8 cellular contexts compared by ENCODE assay signal in the genomic region with DNA sequence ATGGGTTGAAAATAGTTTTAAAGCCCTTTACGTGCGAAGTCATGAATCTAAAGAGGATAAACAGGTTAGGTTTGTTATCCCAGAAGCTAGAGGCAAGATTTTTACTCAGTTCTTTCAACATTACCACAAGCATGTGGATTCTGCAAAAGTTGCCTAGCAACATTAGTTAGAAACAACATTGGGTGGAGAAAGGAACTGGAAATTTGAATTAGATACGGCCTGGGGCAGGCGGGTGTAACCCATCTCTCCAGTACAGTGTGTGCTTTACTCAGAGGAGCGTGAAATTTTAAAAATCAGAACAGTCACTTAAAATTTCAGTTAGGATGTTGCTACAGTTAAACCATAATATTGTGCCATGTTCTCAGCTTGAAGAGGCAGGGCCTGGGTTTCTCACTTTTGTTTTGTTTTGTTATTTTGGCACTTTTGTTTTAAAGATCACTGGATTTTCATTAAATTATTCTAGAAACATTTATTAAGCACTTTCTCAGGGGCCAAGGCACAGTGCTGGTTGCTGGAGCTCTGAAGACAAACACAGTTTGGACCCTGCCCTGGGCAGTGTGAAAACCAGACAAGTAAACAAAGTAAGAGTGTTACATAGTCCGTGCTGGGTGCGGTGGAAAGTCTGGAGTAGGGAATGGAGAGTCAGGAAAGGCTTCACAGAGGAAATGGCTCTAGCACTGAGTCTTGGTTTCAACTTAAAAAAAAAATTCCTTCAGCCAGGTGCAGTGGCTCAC. TPM values are rescaled to one million over a fixed set of nuclear protein-coding genes. Genes with fewer than 3 reads are reported as not detected.
A peak's percentile ranks its signal among the peaks of the same experiment; 100 is the strongest.
DNase-seq lines count a peak whose midpoint lies in the region; FAIRE-seq and TF ChIP-seq lines count a peak whose summit lies in the region.

No MANE protein-coding gene starts in this region.

- peak overlapping the region; percentile 65 for H2AFZ ChIP-seq in neuronal stem cell (ENCODE audit: low read length)

- H3K36me3 Mint-ChIP-seq in CD14-positive monocyte, result no peaks in the 10 kb centered on the region

- no peak for FAIRE-seq in HTR-8/SVneo (lab: Jason Lieb, UNC)

- H2BK15ac ChIP-seq in neuronal stem cell (ENCODE audit: low read length), result no peak overlapping the region

- no peak overlapping the region for H3K4ac ChIP-seq in neuronal stem cell (ENCODE audit: low read length)

- intact Hi-C loops in CD14-positive monocyte (cut with micrococcal nuclease), result no loop called here

- H3K27ac Mint-ChIP-seq in CD14-positive monocyte, result peak overlapping the region in 6 of 7 donors; percentile 69 to 88 (median 78)

- no peaks in the 10 kb centered on the region for H3K27me3 ChIP-seq in neuronal stem cell (ENCODE audit: control insufficient read depth in 3 of 3, insufficient read depth in 3 of 3, low read depth in 1 of 3, low read length in 3 of 3)

- H2BK5ac ChIP-seq in neuronal stem cell (ENCODE audit: low read length), result no peak overlapping the region

- DNase-seq in CD14-positive monocyte (ENCODE audit: low spot score) (no peak), HT1080 (ENCODE audit: low read depth) (peak; percentile 67), SKM-1 (lab: John Stamatoyannopoulos, UW; ENCODE audit: unreplicated experiment) (peak; percentile 23), fibroblast of gingiva (ENCODE audit: low read depth) (peak; percentile 96), neuronal stem cell (ENCODE audit: low spot score) (no peak), NCI-H82 (lab: John Stamatoyannopoulos, UW) (no peak), HTR-8/SVneo (ENCODE audit: insufficient read length, low spot score) (no peak)
- DNase-seq in stimulated activated CD4-positive, alpha-beta T cell treated with anti-CD3 and anti-CD28 coated beads, Interleukin-1b, Interleukin-23, amount 100 ng/mL, for 48 hours, result no peak

- H3K4me3 ChIP-seq in neuronal stem cell (ENCODE audit: low read length in 2 of 2), result peak overlapping the region in 1 of 2 donors; percentile 16

- no peak overlapping the region for H3K23ac ChIP-seq in neuronal stem cell (ENCODE audit: low read depth, low read length, poor library complexity)

- H3K36me3 ChIP-seq in neuronal stem cell (replicated peaks in 1 of 2; ENCODE audit: control insufficient read depth in 2 of 2, insufficient read depth in 2 of 2, low read length in 2 of 2), result no peaks in the 10 kb centered on the region

- no peak overlapping the region for H2AK5ac ChIP-seq in neuronal stem cell (ENCODE audit: low read depth, low read length)

- no peak overlapping the region for H3K18ac ChIP-seq in neuronal stem cell (ENCODE audit: low read length)

- no peak overlapping the region for H3K4me2 ChIP-seq in neuronal stem cell (ENCODE audit: insufficient read depth, low read length, poor library complexity, severe bottlenecking)

- no peaks in the 10 kb centered on the region for H3K9me3 ChIP-seq in neuronal stem cell (replicated peaks in 1 of 2; ENCODE audit: control insufficient read depth in 2 of 2, insufficient read depth in 1 of 2, low read depth in 1 of 2, low read length in 2 of 2)

- no CpG with 5 or more reads among the region's 7 CpGs for WGBS in neuronal stem cell (ENCODE audit: extremely low coverage in 2 of 2, insufficient read length in 2 of 2, insufficient replicate concordance in 1 of 2), 2 donors

- H3K9me3 Mint-ChIP-seq in CD14-positive monocyte, result no peaks in the 10 kb centered on the region

- TF ChIP-seq CTCF in CD14-positive monocyte (IDR thresholded peaks at IDR 0.05), result no peak

- no peak overlapping the region for H4K8ac ChIP-seq in neuronal stem cell (ENCODE audit: low read depth, low read length)

- H4K91ac ChIP-seq in neuronal stem cell (ENCODE audit: low read depth, low read length, poor library complexity), result no peak overlapping the region

- H3K79me1 ChIP-seq in neuronal stem cell (ENCODE audit: low read depth, low read length), result no peaks in the 10 kb centered on the region

- H3K4me3 Mint-ChIP-seq in CD14-positive monocyte, result no peak overlapping the region

- H2BK12ac ChIP-seq in neuronal stem cell (ENCODE audit: low read length), result no peak overlapping the region

- peaks cover 0 to 3% (median 0%) of the 10 kb centered on the region in 3 donors for H3K27me3 Mint-ChIP-seq in CD14-positive monocyte (ENCODE audit: low read depth in 3 of 3)

- H3K4me1 ChIP-seq in neuronal stem cell (ENCODE audit: control insufficient read depth in 2 of 2, insufficient read depth in 1 of 2, low read depth in 1 of 2, low read length in 2 of 2), result peaks cover 14 to 22% of the 10 kb centered on the region in 2 donors

- peak overlapping the region; percentile 14 for H3K27ac ChIP-seq in neuronal stem cell (replicated peaks; ENCODE audit: low read length)

- no peak overlapping the region for H3K14ac ChIP-seq in neuronal stem cell (ENCODE audit: low read length)

- H2BK120ac ChIP-seq in neuronal stem cell (ENCODE audit: low read depth, low read length), result no peak overlapping the region

- H3K4me1 Mint-ChIP-seq in CD14-positive monocyte, result peaks cover 18% of the 10 kb centered on the region

- no peak overlapping the region for H3K9ac ChIP-seq in neuronal stem cell (ENCODE audit: low read depth, low read length, poor library complexity)

RNA-seq across cellular contexts. Expression of a gene that starts 4.4 kb away (rescaled TPM):
- polyA plus RNA-seq in CD14-positive monocyte, result under 1 TPM; 0.05 to 0.22 TPM
- 37.5 and 39.0 TPM in 2 replicates for total RNA-seq in HT1080 (2014; rRNA removed; shearing (Covaris generic))
- polyA plus RNA-seq in HT1080 (2015; cell fraction: cytosol; rRNA removed), result 27.1 and 37.1 TPM in 2 replicates
- 92.4 and 105 TPM in 2 replicates for polyA plus RNA-seq in HT1080 (2015; cell fraction: nucleus; rRNA removed)
- 47.6 TPM for polyA plus RNA-seq in neuronal stem cell (2013, experiment 1 of 2)
- polyA plus RNA-seq in neuronal stem cell (2013, experiment 2 of 2), result 47.9 TPM

Comparison
In these comparisons a context has a peak if more than half of its experiments do, and no peak if none do; other contexts are left out.
1. DNase-seq: peak in HT1080 (single experiment), SKM-1 (single experiment) and fibroblast of gingiva (single experiment); none in CD14-positive monocyte (single experiment), neuronal stem cell (single experiment), NCI-H82 (single experiment), stimulated activated CD4-positive, alpha-beta T cell treated with anti-CD3 and anti-CD28 coated beads, Interleukin-1b, Interleukin-23, amount 100 ng/mL, for 48 hours (single experiment) and HTR-8/SVneo (single experiment).